Comparison of ENCODE assay signal across 22 cellular contexts in the genomic region with DNA sequence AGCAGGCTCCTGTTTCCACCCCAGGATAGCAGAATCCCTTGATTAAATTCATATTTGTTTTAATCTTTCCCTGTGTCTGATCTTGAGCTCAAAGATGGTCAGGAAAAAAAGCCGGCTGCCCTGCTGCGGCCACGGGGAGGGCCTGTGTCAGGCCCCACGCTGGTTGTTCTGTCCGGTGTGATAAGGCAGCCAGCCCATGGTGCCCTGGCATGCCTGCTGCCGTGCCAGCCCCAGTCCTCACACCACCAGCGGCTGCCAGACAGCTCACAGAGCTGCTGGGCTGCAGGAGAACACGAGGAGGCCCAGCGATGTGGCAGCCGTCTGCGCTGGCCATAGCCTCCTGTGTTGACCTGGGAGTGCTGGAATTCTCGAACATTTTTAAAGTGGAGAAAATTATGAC.
"Had no signal": no experiment of that assay in that cellular context is flagged by ENCODE, and none has a peak within 500 bp of the region (broad histone marks: within the 10 kb centered on the region; RNA-seq: fewer than 3 reads in every experiment).

No MANE protein-coding gene starts in this region.

- H3K36me3 ChIP-seq: adrenal gland, left lung, upper lobe of left lung had no signal

- H3K27me3 ChIP-seq: adrenal gland, left lung, upper lobe of left lung had no signal

- H3K4me1 Mint-ChIP-seq: activated B cell treated with CpG ODN at 0.5 μM for 24 hours; nephron; stimulated activated effector memory CD8-positive, alpha-beta T cell treated with anti-CD3 and anti-CD28 coated beads, Interleukin-12 subunit alpha, Interleukin-12 subunit beta, amount 100 ng/mL, for 72 hours; stimulated activated naive CD8-positive, alpha-beta T cell treated with anti-CD3 and anti-CD28 coated beads, Interleukin-15, amount 100 ng/mL, for 72 hours had no signal

- H3K27ac Mint-ChIP-seq: activated B cell treated with CpG ODN at 0.5 μM for 24 hours; activated naive CD8-positive, alpha-beta T cell; activated T-helper 2 cell treated with anti-CD3 and anti-CD28 coated beads, Interferon-gamma antibody, Interleukin-2, Interleukin-4, amounts not matched to agents 10 μg/mL and 5 μg/mL and 100 μg/mL, durations not matched to agents 14 hours and 24 hours and 36 hours; immature natural killer cell; nephron; stimulated activated effector memory CD8-positive, alpha-beta T cell treated with anti-CD3 and anti-CD28 coated beads, Interleukin-12 subunit alpha, Interleukin-12 subunit beta, amount 100 ng/mL, for 72 hours; stimulated activated naive CD8-positive, alpha-beta T cell treated with anti-CD3 and anti-CD28 coated beads, Interleukin-15, amount 100 ng/mL, for 72 hours; T-cell had no signal

- ATAC-seq: activated T-cell treated with anti-CD3 and anti-CD28 coated beads, Interleukin-2, amount 50 U/mL, for 4 hours; left lung; sciatic nerve; stimulated activated effector memory CD8-positive, alpha-beta T cell treated with anti-CD3 and anti-CD28 coated beads, Interleukin-12 subunit alpha, Interleukin-12 subunit beta, amount 100 ng/mL, for 72 hours; stimulated activated naive CD8-positive, alpha-beta T cell treated with anti-CD3 and anti-CD28 coated beads, Interleukin-15, amount 100 ng/mL, for 72 hours; T-cell had no signal

- H3K27me3 Mint-ChIP-seq: activated naive CD8-positive, alpha-beta T cell; stimulated activated naive CD8-positive, alpha-beta T cell treated with anti-CD3 and anti-CD28 coated beads, Interleukin-15, amount 100 ng/mL, for 72 hours had no signal

- H3K27ac ChIP-seq: adrenal gland, epithelial cell of prostate, left lung, upper lobe of left lung had no signal

- H3K9me3 Mint-ChIP-seq: activated B cell treated with CpG ODN at 0.5 μM for 24 hours; activated T-cell treated with anti-CD3 and anti-CD28 coated beads, Interleukin-2, amount 50 U/mL, for 4 hours; activated T-helper 2 cell treated with anti-CD3 and anti-CD28 coated beads, Interferon-gamma antibody, Interleukin-2, Interleukin-4, amounts not matched to agents 10 μg/mL and 5 μg/mL and 100 μg/mL, durations not matched to agents 14 hours and 24 hours and 36 hours; immature natural killer cell; nephron; stimulated activated effector memory CD8-positive, alpha-beta T cell treated with anti-CD3 and anti-CD28 coated beads, Interleukin-12 subunit alpha, Interleukin-12 subunit beta, amount 100 ng/mL, for 72 hours; stimulated activated naive CD8-positive, alpha-beta T cell treated with anti-CD3 and anti-CD28 coated beads, Interleukin-15, amount 100 ng/mL, for 72 hours; T-cell had no signal

- FAIRE-seq: bronchial epithelial cell, small intestine had no signal

- H3K4me3 ChIP-seq: adrenal gland, left lung, upper lobe of left lung had no signal

- H3K9me3 ChIP-seq: adrenal gland, left lung, upper lobe of left lung had no signal

- H3K4me1 ChIP-seq: adrenal gland, left lung, upper lobe of left lung had no signal

- H3K36me3 Mint-ChIP-seq: activated naive CD8-positive, alpha-beta T cell; immature natural killer cell; stimulated activated effector memory CD8-positive, alpha-beta T cell treated with anti-CD3 and anti-CD28 coated beads, Interleukin-12 subunit alpha, Interleukin-12 subunit beta, amount 100 ng/mL, for 72 hours; T-cell had no signal

- DNase-seq: activated B cell treated with CpG ODN at 0.5 μM for 24 hours; activated CD4-positive, alpha-beta T cell treated with anti-CD3 and anti-CD28 coated beads for 4 hours; activated CD4-positive, alpha-beta T cell treated with anti-CD3 and anti-CD28 coated beads, Interleukin-2, amount 50 U/mL, for 48 hours; activated CD8-positive, alpha-beta memory T cell treated with anti-CD3 and anti-CD28 coated beads, Interleukin-2, amount 50 U/mL, for 48 hours; activated naive CD4-positive, alpha-beta T cell; activated T-cell treated with anti-CD3 and anti-CD28 coated beads, Interleukin-2, amount 50 U/mL, for 4 hours; adrenal gland; cortex of kidney; immature natural killer cell; left lung; small intestine; stimulated activated CD4-positive, alpha-beta T cell treated with anti-CD3 and anti-CD28 coated beads, Interleukin-2, amount 100 ng/mL, for 24 hours; stimulated activated naive CD8-positive, alpha-beta T cell treated with anti-CD3 and anti-CD28 coated beads, Interleukin-15, amount 100 ng/mL, for 72 hours; T-cell had no signal

- H3K4me3 Mint-ChIP-seq: activated B cell treated with CpG ODN at 0.5 μM for 24 hours; activated naive CD8-positive, alpha-beta T cell; activated T-cell treated with anti-CD3 and anti-CD28 coated beads, Interleukin-2, amount 50 U/mL, for 4 hours; immature natural killer cell; nephron; stimulated activated effector memory CD8-positive, alpha-beta T cell treated with anti-CD3 and anti-CD28 coated beads, Interleukin-12 subunit alpha, Interleukin-12 subunit beta, amount 100 ng/mL, for 72 hours; stimulated activated naive CD8-positive, alpha-beta T cell treated with anti-CD3 and anti-CD28 coated beads, Interleukin-15, amount 100 ng/mL, for 72 hours; T-cell had no signal
